Comparison of ENCODE assay signal across 1 cellular context in genomic region chr11:18313985-18314763, GRCh38.
TF ChIP-seq lines count a peak whose summit lies in the region.

No MANE protein-coding gene starts in this region.

TF ChIP-seq in endothelial cell of umbilical vein, 7 proteins besides CTCF, POLR2A, EP300 and RAD21:
- TF ChIP-seq MYC (IDR thresholded peaks at IDR 0.05; ENCODE audit: low read depth, low read length), result no peak
- TF ChIP-seq JUN (IDR thresholded peaks at IDR 0.05; ENCODE audit: borderline replicate concordance, insufficient read depth, insufficient read length, low read depth), result no peak
- TF ChIP-seq FOS (IDR thresholded peaks at IDR 0.05; ENCODE audit: borderline replicate concordance, insufficient read depth, low read length), result no peak
- no peak for TF ChIP-seq POLR2AphosphoS5 (IDR thresholded peaks at IDR 0.05; ENCODE audit: insufficient read depth, low read depth, low read length)
- TF ChIP-seq EZH2 (IDR thresholded peaks at IDR 0.05; ENCODE audit: borderline replicate concordance, low read depth, low read length, severe bottlenecking), result no peak
- TF ChIP-seq GATA2 (IDR thresholded peaks at IDR 0.05; ENCODE audit: insufficient read depth, insufficient read length, low read depth, low read length), result no peak
- no peak for TF ChIP-seq MAX (IDR thresholded peaks at IDR 0.05; ENCODE audit: insufficient read depth, insufficient read length)
